In the genomic region with DNA sequence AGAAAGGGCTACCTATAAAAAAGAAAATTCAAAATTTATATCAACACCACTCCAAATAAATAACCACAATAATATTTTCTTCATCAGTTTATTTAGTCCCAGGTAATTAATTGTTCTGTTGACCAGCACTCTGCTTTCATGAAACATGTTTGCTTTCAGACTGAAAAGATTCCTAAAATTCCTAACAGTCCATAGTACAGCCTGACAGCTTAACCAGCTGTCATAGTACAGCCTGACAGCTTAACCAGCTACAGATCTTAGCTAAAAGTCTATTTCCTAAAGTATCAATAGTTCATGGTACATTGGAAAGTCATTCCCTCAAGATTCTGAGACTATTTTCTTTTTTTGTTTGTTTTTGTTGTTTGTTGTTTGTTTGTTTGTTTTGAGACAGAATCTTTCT, we compare ENCODE assay signal across 2 cellular contexts.
TF ChIP-seq lines count a peak whose summit lies in the region.

No MANE protein-coding gene starts in this region.

TF ChIP-seq in HepG2, 621 proteins besides CTCF, POLR2A, EP300 and RAD21:
- peak; percentile 65 for TF ChIP-seq IKZF5 (CRISPR knock-in tag; IDR thresholded peaks at IDR 0.05)
- no peak for TF ChIP-seq TP53 (CRISPR knock-in tag; conservative IDR thresholded peaks at IDR 0.05)
- TF ChIP-seq MED1 (CRISPR knock-in tag; IDR thresholded peaks at IDR 0.05) = no peak
- TF ChIP-seq YY1 (IDR thresholded peaks at IDR 0.05; ENCODE audit: insufficient read depth, insufficient replicate concordance, low read depth, low read length) = no peak
- TF ChIP-seq TEAD2 (CRISPR knock-in tag; IDR thresholded peaks at IDR 0.05) = no peak
- no peak for TF ChIP-seq ZNF577 (CRISPR knock-in tag; IDR thresholded peaks at IDR 0.05; ENCODE audit: borderline replicate concordance, low read depth)
- no peak for TF ChIP-seq SNAPC2 (CRISPR knock-in tag; IDR thresholded peaks at IDR 0.05)
- TF ChIP-seq ZNF558 (CRISPR knock-in tag; IDR thresholded peaks at IDR 0.05; ENCODE audit: borderline replicate concordance) = no peak
- TF ChIP-seq, protein P1, sequence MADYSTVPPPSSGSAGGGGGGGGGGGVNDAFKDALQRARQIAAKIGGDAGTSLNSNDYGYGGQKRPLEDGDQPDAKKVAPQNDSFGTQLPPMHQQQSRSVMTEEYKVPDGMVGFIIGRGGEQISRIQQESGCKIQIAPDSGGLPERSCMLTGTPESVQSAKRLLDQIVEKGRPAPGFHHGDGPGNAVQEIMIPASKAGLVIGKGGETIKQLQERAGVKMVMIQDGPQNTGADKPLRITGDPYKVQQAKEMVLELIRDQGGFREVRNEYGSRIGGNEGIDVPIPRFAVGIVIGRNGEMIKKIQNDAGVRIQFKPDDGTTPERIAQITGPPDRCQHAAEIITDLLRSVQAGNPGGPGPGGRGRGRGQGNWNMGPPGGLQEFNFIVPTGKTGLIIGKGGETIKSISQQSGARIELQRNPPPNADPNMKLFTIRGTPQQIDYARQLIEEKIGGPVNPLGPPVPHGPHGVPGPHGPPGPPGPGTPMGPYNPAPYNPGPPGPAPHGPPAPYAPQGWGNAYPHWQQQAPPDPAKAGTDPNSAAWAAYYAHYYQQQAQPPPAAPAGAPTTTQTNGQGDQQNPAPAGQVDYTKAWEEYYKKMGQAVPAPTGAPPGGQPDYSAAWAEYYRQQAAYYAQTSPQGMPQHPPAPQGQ (CRISPR knock-in tag; IDR thresholded peaks at IDR 0.05; ENCODE audit: borderline replicate concordance) = no peak

TF ChIP-seq in H1, 55 proteins besides CTCF, POLR2A, EP300 and RAD21:
- TF ChIP-seq BCL11A (IDR thresholded peaks at IDR 0.05; ENCODE audit: low read depth in 2 of 2, low read length in 2 of 2) = no peak
- TF ChIP-seq SIRT6 (IDR thresholded peaks at IDR 0.05; ENCODE audit: low read length) = no peak
- TF ChIP-seq, protein P2, sequence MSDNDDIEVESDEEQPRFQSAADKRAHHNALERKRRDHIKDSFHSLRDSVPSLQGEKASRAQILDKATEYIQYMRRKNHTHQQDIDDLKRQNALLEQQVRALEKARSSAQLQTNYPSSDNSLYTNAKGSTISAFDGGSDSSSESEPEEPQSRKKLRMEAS (IDR thresholded peaks at IDR 0.05) = no peak
- no peak for TF ChIP-seq RNF2 (IDR thresholded peaks at IDR 0.05; ENCODE audit: borderline replicate concordance, low read depth, low read length, missing control alignments, poor library complexity, severe bottlenecking)
- no peak for TF ChIP-seq SP2 (IDR thresholded peaks at IDR 0.05; ENCODE audit: low read length)
- TF ChIP-seq RXRA (IDR thresholded peaks at IDR 0.05; ENCODE audit: insufficient read depth, low read depth, low read length) = no peak
- TF ChIP-seq PHF8 (conservative IDR thresholded peaks at IDR 0.05; ENCODE audit: low read depth, low read length) = no peak
- TF ChIP-seq POLR2AphosphoS5 (IDR thresholded peaks at IDR 0.05; ENCODE audit: low read depth, low read length) = no peak
- TF ChIP-seq KDM1A (IDR thresholded peaks at IDR 0.05; ENCODE audit: borderline replicate concordance, low read length) = no peak
TF ChIP-seq in H1: peak in this region for 0.
